1 cellular context compared by ENCODE assay signal in the genomic region with DNA sequence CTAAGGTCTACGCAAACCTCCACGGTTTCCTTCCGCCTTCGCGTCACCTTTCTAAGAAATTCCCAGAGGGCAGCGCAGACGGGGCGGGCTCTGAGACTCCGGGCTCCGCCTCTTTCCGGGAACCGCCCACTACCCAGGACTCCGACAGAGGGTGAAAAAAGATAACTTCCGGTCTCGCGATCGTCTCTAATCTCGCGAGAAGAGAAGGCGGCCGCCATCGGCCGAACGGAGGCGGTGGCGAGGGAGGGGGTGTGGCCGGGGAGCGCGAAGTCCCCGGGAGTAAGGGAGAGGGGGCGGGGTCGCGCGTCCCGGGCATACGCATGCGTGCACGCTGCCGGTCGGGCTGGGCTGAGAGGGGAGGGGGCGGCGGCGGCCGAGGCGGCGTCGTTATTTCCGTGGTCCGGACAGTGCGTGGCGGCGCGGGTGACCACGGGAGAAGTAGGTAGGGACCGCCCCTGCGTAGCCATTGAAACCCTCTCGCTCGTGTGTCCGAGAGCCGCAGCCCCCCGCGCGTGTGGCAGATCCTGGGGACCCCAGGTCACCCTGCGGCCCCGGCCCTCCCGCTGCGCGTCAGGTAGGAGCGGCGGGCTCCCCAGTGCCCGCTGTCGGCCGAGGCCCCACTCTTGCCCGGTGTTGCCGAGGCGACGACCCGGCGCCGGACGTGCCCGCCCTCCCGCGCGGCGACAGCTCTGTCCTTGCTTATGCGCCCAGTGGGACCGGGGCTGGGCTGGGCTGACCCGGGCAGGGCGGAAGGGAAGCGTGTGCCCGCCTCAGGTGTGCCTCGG.
TF ChIP-seq lines count a peak whose summit lies in the region.

A gene (plus strand): TSS at position 315 of the 785 bp plus-strand sequence. CDS start 1,014 bp downstream, outside the sequence.

TF ChIP-seq in K562, 482 proteins besides CTCF, POLR2A, EP300 and RAD21 (continued from another document and continues in another):
- no peak for TF ChIP-seq SRSF7 (optimal IDR thresholded peaks at IDR 0.05; ENCODE audit: low read depth, low read length)
- TF ChIP-seq ZFP1 (CRISPR knock-in tag; IDR thresholded peaks at IDR 0.05) = no peak
- TF ChIP-seq, protein P1, sequence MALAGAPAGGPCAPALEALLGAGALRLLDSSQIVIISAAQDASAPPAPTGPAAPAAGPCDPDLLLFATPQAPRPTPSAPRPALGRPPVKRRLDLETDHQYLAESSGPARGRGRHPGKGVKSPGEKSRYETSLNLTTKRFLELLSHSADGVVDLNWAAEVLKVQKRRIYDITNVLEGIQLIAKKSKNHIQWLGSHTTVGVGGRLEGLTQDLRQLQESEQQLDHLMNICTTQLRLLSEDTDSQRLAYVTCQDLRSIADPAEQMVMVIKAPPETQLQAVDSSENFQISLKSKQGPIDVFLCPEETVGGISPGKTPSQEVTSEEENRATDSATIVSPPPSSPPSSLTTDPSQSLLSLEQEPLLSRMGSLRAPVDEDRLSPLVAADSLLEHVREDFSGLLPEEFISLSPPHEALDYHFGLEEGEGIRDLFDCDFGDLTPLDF (CRISPR knock-in tag; IDR thresholded peaks at IDR 0.05) = no peak
- TF ChIP-seq, protein P2, sequence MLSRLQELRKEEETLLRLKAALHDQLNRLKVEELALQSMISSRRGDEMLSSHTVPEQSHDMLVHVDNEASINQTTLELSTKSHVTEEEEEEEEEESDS (CRISPR knock-in tag; IDR thresholded peaks at IDR 0.05) = no peak
- TF ChIP-seq, protein P3, sequence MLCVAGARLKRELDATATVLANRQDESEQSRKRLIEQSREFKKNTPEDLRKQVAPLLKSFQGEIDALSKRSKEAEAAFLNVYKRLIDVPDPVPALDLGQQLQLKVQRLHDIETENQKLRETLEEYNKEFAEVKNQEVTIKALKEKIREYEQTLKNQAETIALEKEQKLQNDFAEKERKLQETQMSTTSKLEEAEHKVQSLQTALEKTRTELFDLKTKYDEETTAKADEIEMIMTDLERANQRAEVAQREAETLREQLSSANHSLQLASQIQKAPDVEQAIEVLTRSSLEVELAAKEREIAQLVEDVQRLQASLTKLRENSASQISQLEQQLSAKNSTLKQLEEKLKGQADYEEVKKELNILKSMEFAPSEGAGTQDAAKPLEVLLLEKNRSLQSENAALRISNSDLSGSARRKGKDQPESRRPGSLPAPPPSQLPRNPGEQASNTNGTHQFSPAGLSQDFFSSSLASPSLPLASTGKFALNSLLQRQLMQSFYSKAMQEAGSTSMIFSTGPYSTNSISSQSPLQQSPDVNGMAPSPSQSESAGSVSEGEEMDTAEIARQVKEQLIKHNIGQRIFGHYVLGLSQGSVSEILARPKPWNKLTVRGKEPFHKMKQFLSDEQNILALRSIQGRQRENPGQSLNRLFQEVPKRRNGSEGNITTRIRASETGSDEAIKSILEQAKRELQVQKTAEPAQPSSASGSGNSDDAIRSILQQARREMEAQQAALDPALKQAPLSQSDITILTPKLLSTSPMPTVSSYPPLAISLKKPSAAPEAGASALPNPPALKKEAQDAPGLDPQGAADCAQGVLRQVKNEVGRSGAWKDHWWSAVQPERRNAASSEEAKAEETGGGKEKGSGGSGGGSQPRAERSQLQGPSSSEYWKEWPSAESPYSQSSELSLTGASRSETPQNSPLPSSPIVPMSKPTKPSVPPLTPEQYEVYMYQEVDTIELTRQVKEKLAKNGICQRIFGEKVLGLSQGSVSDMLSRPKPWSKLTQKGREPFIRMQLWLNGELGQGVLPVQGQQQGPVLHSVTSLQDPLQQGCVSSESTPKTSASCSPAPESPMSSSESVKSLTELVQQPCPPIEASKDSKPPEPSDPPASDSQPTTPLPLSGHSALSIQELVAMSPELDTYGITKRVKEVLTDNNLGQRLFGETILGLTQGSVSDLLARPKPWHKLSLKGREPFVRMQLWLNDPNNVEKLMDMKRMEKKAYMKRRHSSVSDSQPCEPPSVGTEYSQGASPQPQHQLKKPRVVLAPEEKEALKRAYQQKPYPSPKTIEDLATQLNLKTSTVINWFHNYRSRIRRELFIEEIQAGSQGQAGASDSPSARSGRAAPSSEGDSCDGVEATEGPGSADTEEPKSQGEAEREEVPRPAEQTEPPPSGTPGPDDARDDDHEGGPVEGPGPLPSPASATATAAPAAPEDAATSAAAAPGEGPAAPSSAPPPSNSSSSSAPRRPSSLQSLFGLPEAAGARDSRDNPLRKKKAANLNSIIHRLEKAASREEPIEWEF (CRISPR knock-in tag; IDR thresholded peaks at IDR 0.05) = no peak
- TF ChIP-seq BDP1 (IDR thresholded peaks at IDR 0.05; ENCODE audit: insufficient read depth, insufficient read length) = no peak
- no peak for TF ChIP-seq ARID2 (IDR thresholded peaks at IDR 0.05)
- TF ChIP-seq MTA1 (IDR thresholded peaks at IDR 0.05; ENCODE audit: borderline replicate concordance) = no peak
- TF ChIP-seq NFIX (CRISPR knock-in tag; IDR thresholded peaks at IDR 0.05; ENCODE audit: low read depth) = no peak
- peak; percentile 75 for TF ChIP-seq CHD1 (IDR thresholded peaks at IDR 0.05; ENCODE audit: low read length)
- peak; percentile 63; the same call in 1 of the 2 replicates for TF ChIP-seq GABPB1 (CRISPR knock-in tag; IDR thresholded peaks at IDR 0.05)
- TF ChIP-seq, protein P4, sequence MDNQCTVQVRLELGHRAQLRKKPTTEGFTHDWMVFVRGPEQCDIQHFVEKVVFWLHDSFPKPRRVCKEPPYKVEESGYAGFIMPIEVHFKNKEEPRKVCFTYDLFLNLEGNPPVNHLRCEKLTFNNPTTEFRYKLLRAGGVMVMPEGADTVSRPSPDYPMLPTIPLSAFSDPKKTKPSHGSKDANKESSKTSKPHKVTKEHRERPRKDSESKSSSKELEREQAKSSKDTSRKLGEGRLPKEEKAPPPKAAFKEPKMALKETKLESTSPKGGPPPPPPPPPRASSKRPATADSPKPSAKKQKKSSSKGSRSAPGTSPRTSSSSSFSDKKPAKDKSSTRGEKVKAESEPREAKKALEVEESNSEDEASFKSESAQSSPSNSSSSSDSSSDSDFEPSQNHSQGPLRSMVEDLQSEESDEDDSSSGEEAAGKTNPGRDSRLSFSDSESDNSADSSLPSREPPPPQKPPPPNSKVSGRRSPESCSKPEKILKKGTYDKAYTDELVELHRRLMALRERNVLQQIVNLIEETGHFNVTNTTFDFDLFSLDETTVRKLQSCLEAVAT (IDR thresholded peaks at IDR 0.05) = no peak
- TF ChIP-seq NR3C1 (CRISPR knock-in tag; IDR thresholded peaks at IDR 0.05) = peak; percentile 49; the same call in 1 of the 2 replicates
- TF ChIP-seq BCOR (IDR thresholded peaks at IDR 0.05) = no peak
- TF ChIP-seq NFATC3 (IDR thresholded peaks at IDR 0.05) = no peak
- peak in 1 of 2 experiments; percentile 42; a peak in 1 of 4 replicates for TF ChIP-seq HDAC1 (IDR thresholded peaks at IDR 0.05)
- peak; percentile 53 for TF ChIP-seq MXI1 (IDR thresholded peaks at IDR 0.05; ENCODE audit: low read depth, low read length)
- peak; percentile 85 for TF ChIP-seq EGR1 (conservative IDR thresholded peaks at IDR 0.05)
- TF ChIP-seq ZNF12 (CRISPR knock-in tag; IDR thresholded peaks at IDR 0.05) = no peak
- TF ChIP-seq, protein P5, sequence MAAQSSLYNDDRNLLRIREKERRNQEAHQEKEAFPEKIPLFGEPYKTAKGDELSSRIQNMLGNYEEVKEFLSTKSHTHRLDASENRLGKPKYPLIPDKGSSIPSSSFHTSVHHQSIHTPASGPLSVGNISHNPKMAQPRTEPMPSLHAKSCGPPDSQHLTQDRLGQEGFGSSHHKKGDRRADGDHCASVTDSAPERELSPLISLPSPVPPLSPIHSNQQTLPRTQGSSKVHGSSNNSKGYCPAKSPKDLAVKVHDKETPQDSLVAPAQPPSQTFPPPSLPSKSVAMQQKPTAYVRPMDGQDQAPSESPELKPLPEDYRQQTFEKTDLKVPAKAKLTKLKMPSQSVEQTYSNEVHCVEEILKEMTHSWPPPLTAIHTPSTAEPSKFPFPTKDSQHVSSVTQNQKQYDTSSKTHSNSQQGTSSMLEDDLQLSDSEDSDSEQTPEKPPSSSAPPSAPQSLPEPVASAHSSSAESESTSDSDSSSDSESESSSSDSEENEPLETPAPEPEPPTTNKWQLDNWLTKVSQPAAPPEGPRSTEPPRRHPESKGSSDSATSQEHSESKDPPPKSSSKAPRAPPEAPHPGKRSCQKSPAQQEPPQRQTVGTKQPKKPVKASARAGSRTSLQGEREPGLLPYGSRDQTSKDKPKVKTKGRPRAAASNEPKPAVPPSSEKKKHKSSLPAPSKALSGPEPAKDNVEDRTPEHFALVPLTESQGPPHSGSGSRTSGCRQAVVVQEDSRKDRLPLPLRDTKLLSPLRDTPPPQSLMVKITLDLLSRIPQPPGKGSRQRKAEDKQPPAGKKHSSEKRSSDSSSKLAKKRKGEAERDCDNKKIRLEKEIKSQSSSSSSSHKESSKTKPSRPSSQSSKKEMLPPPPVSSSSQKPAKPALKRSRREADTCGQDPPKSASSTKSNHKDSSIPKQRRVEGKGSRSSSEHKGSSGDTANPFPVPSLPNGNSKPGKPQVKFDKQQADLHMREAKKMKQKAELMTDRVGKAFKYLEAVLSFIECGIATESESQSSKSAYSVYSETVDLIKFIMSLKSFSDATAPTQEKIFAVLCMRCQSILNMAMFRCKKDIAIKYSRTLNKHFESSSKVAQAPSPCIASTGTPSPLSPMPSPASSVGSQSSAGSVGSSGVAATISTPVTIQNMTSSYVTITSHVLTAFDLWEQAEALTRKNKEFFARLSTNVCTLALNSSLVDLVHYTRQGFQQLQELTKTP (IDR thresholded peaks at IDR 0.05; ENCODE audit: low read depth in 1 of 2, partially characterized antibody in 2 of 2) = no peak
- TF ChIP-seq MEIS2 (IDR thresholded peaks at IDR 0.05; ENCODE audit: partially characterized antibody) = peak; percentile 26
- TF ChIP-seq, protein P6, sequence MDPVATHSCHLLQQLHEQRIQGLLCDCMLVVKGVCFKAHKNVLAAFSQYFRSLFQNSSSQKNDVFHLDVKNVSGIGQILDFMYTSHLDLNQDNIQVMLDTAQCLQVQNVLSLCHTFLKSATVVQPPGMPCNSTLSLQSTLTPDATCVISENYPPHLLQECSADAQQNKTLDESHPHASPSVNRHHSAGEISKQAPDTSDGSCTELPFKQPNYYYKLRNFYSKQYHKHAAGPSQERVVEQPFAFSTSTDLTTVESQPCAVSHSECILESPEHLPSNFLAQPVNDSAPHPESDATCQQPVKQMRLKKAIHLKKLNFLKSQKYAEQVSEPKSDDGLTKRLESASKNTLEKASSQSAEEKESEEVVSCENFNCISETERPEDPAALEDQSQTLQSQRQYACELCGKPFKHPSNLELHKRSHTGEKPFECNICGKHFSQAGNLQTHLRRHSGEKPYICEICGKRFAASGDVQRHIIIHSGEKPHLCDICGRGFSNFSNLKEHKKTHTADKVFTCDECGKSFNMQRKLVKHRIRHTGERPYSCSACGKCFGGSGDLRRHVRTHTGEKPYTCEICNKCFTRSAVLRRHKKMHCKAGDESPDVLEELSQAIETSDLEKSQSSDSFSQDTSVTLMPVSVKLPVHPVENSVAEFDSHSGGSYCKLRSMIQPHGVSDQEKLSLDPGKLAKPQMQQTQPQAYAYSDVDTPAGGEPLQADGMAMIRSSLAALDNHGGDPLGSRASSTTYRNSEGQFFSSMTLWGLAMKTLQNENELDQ (CRISPR knock-in tag; IDR thresholded peaks at IDR 0.05; ENCODE audit: borderline replicate concordance) = no peak
- peak; percentile 84 for TF ChIP-seq CREM (IDR thresholded peaks at IDR 0.05; ENCODE audit: low read depth)
- TF ChIP-seq ZNF707 (CRISPR knock-in tag; conservative IDR thresholded peaks at IDR 0.05) = no peak
- TF ChIP-seq, protein P7, sequence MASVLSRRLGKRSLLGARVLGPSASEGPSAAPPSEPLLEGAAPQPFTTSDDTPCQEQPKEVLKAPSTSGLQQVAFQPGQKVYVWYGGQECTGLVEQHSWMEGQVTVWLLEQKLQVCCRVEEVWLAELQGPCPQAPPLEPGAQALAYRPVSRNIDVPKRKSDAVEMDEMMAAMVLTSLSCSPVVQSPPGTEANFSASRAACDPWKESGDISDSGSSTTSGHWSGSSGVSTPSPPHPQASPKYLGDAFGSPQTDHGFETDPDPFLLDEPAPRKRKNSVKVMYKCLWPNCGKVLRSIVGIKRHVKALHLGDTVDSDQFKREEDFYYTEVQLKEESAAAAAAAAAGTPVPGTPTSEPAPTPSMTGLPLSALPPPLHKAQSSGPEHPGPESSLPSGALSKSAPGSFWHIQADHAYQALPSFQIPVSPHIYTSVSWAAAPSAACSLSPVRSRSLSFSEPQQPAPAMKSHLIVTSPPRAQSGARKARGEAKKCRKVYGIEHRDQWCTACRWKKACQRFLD (CRISPR knock-in tag; IDR thresholded peaks at IDR 0.05) = no peak
- TF ChIP-seq HDAC2 (IDR thresholded peaks at IDR 0.05) = no peak
- TF ChIP-seq ZZZ3 (IDR thresholded peaks at IDR 0.05) = no peak
- TF ChIP-seq ZFX (CRISPR knock-in tag; IDR thresholded peaks at IDR 0.05) = peak; percentile 83
- TF ChIP-seq POLR3G (IDR thresholded peaks at IDR 0.05; ENCODE audit: extremely low read depth, insufficient read length, insufficient replicate concordance) = no peak
- peak; percentile 94 to 95 for TF ChIP-seq NRF1 (conservative IDR thresholded peaks at IDR 0.05 in 1 of 2, IDR thresholded peaks at IDR 0.05 in 1 of 2)
- TF ChIP-seq, protein P8, sequence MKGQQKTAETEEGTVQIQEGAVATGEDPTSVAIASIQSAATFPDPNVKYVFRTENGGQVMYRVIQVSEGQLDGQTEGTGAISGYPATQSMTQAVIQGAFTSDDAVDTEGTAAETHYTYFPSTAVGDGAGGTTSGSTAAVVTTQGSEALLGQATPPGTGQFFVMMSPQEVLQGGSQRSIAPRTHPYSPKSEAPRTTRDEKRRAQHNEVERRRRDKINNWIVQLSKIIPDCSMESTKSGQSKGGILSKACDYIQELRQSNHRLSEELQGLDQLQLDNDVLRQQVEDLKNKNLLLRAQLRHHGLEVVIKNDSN (CRISPR knock-in tag; IDR thresholded peaks at IDR 0.05) = no peak
- TF ChIP-seq ZNF263 (CRISPR knock-in tag; IDR thresholded peaks at IDR 0.05; ENCODE audit: borderline replicate concordance) = no peak
- no peak for TF ChIP-seq TAF7 (tag; IDR thresholded peaks at IDR 0.05)
- TF ChIP-seq ZBTB8A (IDR thresholded peaks at IDR 0.05; ENCODE audit: partially characterized antibody) = no peak
- TF ChIP-seq HMGN3 (IDR thresholded peaks at IDR 0.05; ENCODE audit: borderline replicate concordance, extremely low read depth, insufficient read length, low read depth, low read length) = no peak
- no peak for TF ChIP-seq GATAD2B (IDR thresholded peaks at IDR 0.05; ENCODE audit: borderline replicate concordance)
- TF ChIP-seq, protein P9, sequence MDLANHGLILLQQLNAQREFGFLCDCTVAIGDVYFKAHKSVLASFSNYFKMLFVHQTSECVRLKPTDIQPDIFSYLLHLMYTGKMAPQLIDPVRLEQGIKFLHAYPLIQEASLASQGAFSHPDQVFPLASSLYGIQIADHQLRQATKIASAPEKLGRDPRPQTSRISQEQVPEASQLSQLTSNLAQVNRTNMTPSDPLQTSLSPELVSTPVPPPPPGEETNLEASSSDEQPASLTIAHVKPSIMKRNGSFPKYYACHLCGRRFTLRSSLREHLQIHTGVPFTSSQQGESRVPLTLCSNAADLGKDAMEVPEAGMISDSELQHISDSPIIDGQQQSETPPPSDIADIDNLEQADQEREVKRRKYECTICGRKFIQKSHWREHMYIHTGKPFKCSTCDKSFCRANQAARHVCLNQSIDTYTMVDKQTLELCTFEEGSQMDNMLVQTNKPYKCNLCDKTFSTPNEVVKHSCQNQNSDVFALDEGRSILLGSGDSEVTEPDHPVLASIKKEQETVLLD (IDR thresholded peaks at IDR 0.05) = no peak
- TF ChIP-seq SMARCA4 (IDR thresholded peaks at IDR 0.05) = no peak
- TF ChIP-seq ZNF274 (IDR thresholded peaks at IDR 0.05; ENCODE audit: borderline replicate concordance, low read depth, low read length) = no peak
- TF ChIP-seq ETV6 (IDR thresholded peaks at IDR 0.05; ENCODE audit: borderline replicate concordance in 1 of 2, low read depth in 2 of 2, low read length in 1 of 2) = no peak
- no peak for TF ChIP-seq ETV6 (CRISPR knock-in tag; IDR thresholded peaks at IDR 0.05; ENCODE audit: borderline replicate concordance)
- TF ChIP-seq MCM7 (IDR thresholded peaks at IDR 0.05) = no peak
- peak; percentile 75; the same call in 1 of the 2 replicates for TF ChIP-seq ATF7 (IDR thresholded peaks at IDR 0.05)
- TF ChIP-seq POLR2AphosphoS2 (IDR thresholded peaks at IDR 0.05; ENCODE audit: low read length) = no peak; the same call in 1 of the 2 replicates
- no peak for TF ChIP-seq ZNF133 (CRISPR knock-in tag; IDR thresholded peaks at IDR 0.05)
